ENCODE assay signal across 1 cellular context in genomic region chr20:31676534-31677030, GRCh38.
TF ChIP-seq lines count a peak whose summit lies in the region.

No MANE protein-coding gene starts in this region.

TF ChIP-seq in GM23338, 12 proteins besides CTCF, POLR2A, EP300 and RAD21 (continued from another document):
- TF ChIP-seq ZNF462 (CRISPR knock-in tag; IDR thresholded peaks at IDR 0.05) (no peak), POLR2AphosphoS5 (IDR thresholded peaks at IDR 0.05; ENCODE audit: low read depth) (no peak), JUNB (IDR thresholded peaks at IDR 0.05; ENCODE audit: unreplicated experiment) (no peak), ZNF331 (CRISPR knock-in tag; IDR thresholded peaks at IDR 0.05; ENCODE audit: low read depth) (no peak), STAT1 (IDR thresholded peaks at IDR 0.05; ENCODE audit: unreplicated experiment) (no peak), ZNF114 (CRISPR knock-in tag; IDR thresholded peaks at IDR 0.05) (no peak), REST (IDR thresholded peaks at IDR 0.05; ENCODE audit: unreplicated experiment) (no peak), NANOG (IDR thresholded peaks at IDR 0.05; ENCODE audit: borderline replicate concordance) (no peak), EZH2phosphoT487 (IDR thresholded peaks at IDR 0.05; ENCODE audit: unreplicated experiment) (no peak)
